Comparison of ENCODE assay signal across 8 cellular contexts in the genomic region with DNA sequence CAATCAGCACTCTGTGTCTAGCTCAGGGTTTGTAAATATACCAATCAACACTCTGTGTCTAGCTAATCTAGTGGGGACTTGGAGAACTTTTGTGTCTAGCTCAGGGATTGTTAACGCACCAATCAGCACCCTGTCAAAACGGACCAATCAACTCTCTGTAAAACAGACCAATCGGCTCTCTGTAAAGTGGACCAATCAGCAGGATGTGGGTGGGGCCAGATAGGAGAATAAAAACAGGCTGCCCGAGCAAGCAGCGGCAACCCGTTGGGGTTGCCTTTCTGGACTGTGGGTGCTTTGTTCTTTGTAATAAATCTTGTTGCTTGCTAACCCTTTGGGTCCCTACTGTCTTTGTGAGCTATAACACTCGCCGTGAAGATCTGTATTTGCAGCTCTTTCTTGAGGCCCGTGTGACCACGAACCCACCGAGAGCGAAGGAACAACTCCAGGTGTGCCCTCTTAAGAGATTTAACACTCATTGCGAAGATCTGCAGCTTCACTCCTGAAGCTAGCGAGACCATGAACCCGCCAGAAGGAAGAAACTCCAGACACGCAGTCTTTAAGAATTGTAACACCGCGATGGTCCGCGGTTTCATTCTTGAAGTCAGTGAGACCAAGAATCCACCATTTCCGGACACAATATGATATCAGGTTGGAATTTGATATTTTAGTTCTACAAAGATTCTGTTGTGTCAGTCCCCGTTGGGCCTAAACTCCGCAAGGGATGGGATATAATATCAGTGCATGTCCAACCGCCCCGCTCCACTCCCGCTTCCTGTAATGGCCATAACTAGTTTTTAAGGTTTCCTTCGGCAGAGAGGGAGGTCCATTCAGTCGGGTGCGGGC. TPM values are rescaled to one million over a fixed set of nuclear protein-coding genes. Genes with fewer than 3 reads are reported as not detected.
DNase-seq lines count a peak whose midpoint lies in the region; ATAC-seq and TF ChIP-seq lines count a peak whose summit lies in the region.

No MANE protein-coding gene starts in this region.

- H3K36me3 ChIP-seq in right lobe of liver (no peaks in the 10 kb centered on the region), suprapubic skin (no peaks in the 10 kb centered on the region)

- intact Hi-C loops in activated CD4-positive, alpha-beta T cell treated with anti-CD3 and anti-CD28 coated beads for 36 hours (cut with DNase I, micrococcal nuclease): loop anchor here (1.0 to 10.0 kb wide), 12 partner anchors 32 to 609 kb away; partner anchors contain the start of genes DCAF10 (in 2 of the 2), POLR1E (in 2 of the 2), SLC25A51 (in 2 of the 2) and TOMM5 (in 2 of the 2)
- intact Hi-C loops in right lobe of liver (cut with DNase I): no loop called here

- H3K4me1 ChIP-seq in right lobe of liver: peaks cover 0 to 6% (median 0%) of the 10 kb centered on the region in 4 donors
- peaks cover 15% of the 10 kb centered on the region for H3K4me1 ChIP-seq in suprapubic skin

- CTCF ChIA-PET in activated CD4-positive, alpha-beta T cell treated with anti-CD3 and anti-CD28 coated beads for 36 hours (lab: Charles Lee): interaction anchor here (0.8 kb wide), 1 partner anchor 44 kb away, joined by 3 read pairs; no protein-coding TSS in a partner anchor

- H3K4me3 ChIP-seq in right lobe of liver (peak overlapping the region; percentile 71 to 91 (median 87)), suprapubic skin (peak overlapping the region; percentile 82)

- 85% methylated on average over 19 of the region's 29 CpGs for WGBS in right lobe of liver (ENCODE audit: insufficient coverage, low coverage, low lambda C conversion rate, missing lambda C conversion rate)
- WGBS in suprapubic skin: 88% methylated on average over 29 of the region's 29 CpGs

- H3K9me3 Mint-ChIP-seq in activated CD4-positive, alpha-beta T cell treated with anti-CD3 and anti-CD28 coated beads for 36 hours (ENCODE audit: low read depth): peaks cover 1% of the 10 kb centered on the region
- peaks cover 7% of the 10 kb centered on the region for H3K9me3 Mint-ChIP-seq in activated naive CD8-positive, alpha-beta T cell treated with anti-CD3 and anti-CD28 coated beads, Interleukin-2, amount 50 U/mL, for 24 hours

- H3K27me3 ChIP-seq in right lobe of liver (no peaks in the 10 kb centered on the region), suprapubic skin (no peaks in the 10 kb centered on the region)

- POLR2A ChIA-PET in activated CD4-positive, alpha-beta T cell treated with anti-CD3 and anti-CD28 coated beads for 36 hours (lab: Charles Lee): interaction anchor here (0.9 kb wide), 1 partner anchor 38 kb away, joined by 3 read pairs; no protein-coding TSS in a partner anchor

- H3K36me3 Mint-ChIP-seq in activated CD4-positive, alpha-beta T cell treated with anti-CD3 and anti-CD28 coated beads for 36 hours (ENCODE audit: low read depth): peaks cover 10% of the 10 kb centered on the region
- H3K36me3 Mint-ChIP-seq in activated naive CD8-positive, alpha-beta T cell treated with anti-CD3 and anti-CD28 coated beads, Interleukin-2, amount 50 U/mL, for 24 hours (ENCODE audit: low read depth): peaks cover 2% of the 10 kb centered on the region

- no peak for ATAC-seq in activated CD4-positive, alpha-beta T cell treated with anti-CD3 and anti-CD28 coated beads for 36 hours
- ATAC-seq in activated naive CD8-positive, alpha-beta T cell treated with anti-CD3 and anti-CD28 coated beads, Interleukin-2, amount 50 U/mL, for 24 hours: no peak
- no peak for ATAC-seq in right lobe of liver
- ATAC-seq in GM18873 (IDR thresholded peaks at IDR 0.05; ENCODE audit: low FRiP score, unreplicated experiment): no peak
- ATAC-seq in GM18861 (IDR thresholded peaks at IDR 0.05; ENCODE audit: unreplicated experiment): no peak

- H3K9me3 ChIP-seq in right lobe of liver (no peaks in the 10 kb centered on the region), suprapubic skin (no peaks in the 10 kb centered on the region)

- peak; percentile 54 for DNase-seq in activated CD4-positive, alpha-beta T cell treated with anti-CD3 and anti-CD28 coated beads for 36 hours
- no peak for DNase-seq in activated CD4-positive, alpha-beta T cell treated with anti-CD3 and anti-CD28 coated beads, Interleukin-2, amount 50 U/mL, for 4 hours
- peak; percentile 15 for DNase-seq in activated naive CD8-positive, alpha-beta T cell treated with anti-CD3 and anti-CD28 coated beads, Interleukin-2, amount 50 U/mL, for 24 hours
- no peak for DNase-seq in right lobe of liver
- no peak for DNase-seq in suprapubic skin (ENCODE audit: low spot score in 2 of 2)
- DNase-seq in NCI-H2171 (lab: John Stamatoyannopoulos, UW): no peak

- no peak for TF ChIP-seq EP300 in suprapubic skin (IDR thresholded peaks at IDR 0.05)

- TF ChIP-seq POLR2A in right lobe of liver (IDR thresholded peaks at IDR 0.05): no peak
- no peak for TF ChIP-seq POLR2A in suprapubic skin (IDR thresholded peaks at IDR 0.05)

- H3K27ac ChIP-seq in right lobe of liver (peak overlapping the region in 2 of 3 donors; percentile 57 to 83), suprapubic skin (no peak overlapping the region)

- TF ChIP-seq CTCF in right lobe of liver (IDR thresholded peaks at IDR 0.05): no peak
- TF ChIP-seq CTCF in suprapubic skin (IDR thresholded peaks at IDR 0.05): no peak

- peaks cover 32% of the 10 kb centered on the region for H3K4me1 Mint-ChIP-seq in activated CD4-positive, alpha-beta T cell treated with anti-CD3 and anti-CD28 coated beads for 36 hours
- peaks cover 23% of the 10 kb centered on the region for H3K4me1 Mint-ChIP-seq in activated naive CD8-positive, alpha-beta T cell treated with anti-CD3 and anti-CD28 coated beads, Interleukin-2, amount 50 U/mL, for 24 hours

- H3K27ac Mint-ChIP-seq in activated CD4-positive, alpha-beta T cell treated with anti-CD3 and anti-CD28 coated beads for 36 hours: peak overlapping the region; percentile 92
- peak overlapping the region; percentile 92 for H3K27ac Mint-ChIP-seq in activated naive CD8-positive, alpha-beta T cell treated with anti-CD3 and anti-CD28 coated beads, Interleukin-2, amount 50 U/mL, for 24 hours

- H3K4me3 Mint-ChIP-seq in activated CD4-positive, alpha-beta T cell treated with anti-CD3 and anti-CD28 coated beads for 36 hours: peak overlapping the region; percentile 91
- peak overlapping the region; percentile 94 for H3K4me3 Mint-ChIP-seq in activated naive CD8-positive, alpha-beta T cell treated with anti-CD3 and anti-CD28 coated beads, Interleukin-2, amount 50 U/mL, for 24 hours

- no peaks in the 10 kb centered on the region for H3K27me3 Mint-ChIP-seq in activated CD4-positive, alpha-beta T cell treated with anti-CD3 and anti-CD28 coated beads for 36 hours
- H3K27me3 Mint-ChIP-seq in activated naive CD8-positive, alpha-beta T cell treated with anti-CD3 and anti-CD28 coated beads, Interleukin-2, amount 50 U/mL, for 24 hours: no peaks in the 10 kb centered on the region

RNA-seq across cellular contexts. Expression of gene TRMT10B, which starts 0.7 kb away (rescaled TPM):
- 10 to 100 TPM; 12.3 to 15.6 TPM for total RNA-seq in activated CD4-positive, alpha-beta T cell treated with anti-CD3 and anti-CD28 coated beads for 36 hours
- total RNA-seq in right lobe of liver (1 to 10 TPM; 2.2 to 4.9 (median 3.3) TPM), suprapubic skin (10 to 100 TPM in 1 of 4 donors, 1 to 10 TPM in 3; 3.8 to 25.3 (median 8.9) TPM)

RNA-seq across cellular contexts. Expression of gene EXOSC3, which starts 32.0 kb away (rescaled TPM):
- 100 to 1,000 TPM in 1 of 2 experiments, 10 to 100 TPM in 1; 86.9 to 117 TPM for total RNA-seq in activated CD4-positive, alpha-beta T cell treated with anti-CD3 and anti-CD28 coated beads for 36 hours
- total RNA-seq in right lobe of liver: 10 to 100 TPM; 13.1 to 17.1 (median 14.7) TPM
- 10 to 100 TPM; 19.7 to 39.7 (median 34.0) TPM for total RNA-seq in suprapubic skin

RNA-seq across cellular contexts. Expression of gene DCAF10, which starts 47.7 kb away (rescaled TPM):
- 10 to 100 TPM; 13.9 to 15.4 TPM for total RNA-seq in activated CD4-positive, alpha-beta T cell treated with anti-CD3 and anti-CD28 coated beads for 36 hours
- total RNA-seq in right lobe of liver (10 to 100 TPM; 20.1 to 28.3 (median 23.1) TPM), suprapubic skin (10 to 100 TPM; 21.7 to 47.6 (median 26.6) TPM)

Comparison
In these comparisons a context has a peak if more than half of its experiments do, and no peak if none do; other contexts are left out.
1. DNase-seq: peak in activated CD4-positive, alpha-beta T cell treated with anti-CD3 and anti-CD28 coated beads for 36 hours (single experiment) and activated naive CD8-positive, alpha-beta T cell treated with anti-CD3 and anti-CD28 coated beads, Interleukin-2, amount 50 U/mL, for 24 hours (single experiment); none in activated CD4-positive, alpha-beta T cell treated with anti-CD3 and anti-CD28 coated beads, Interleukin-2, amount 50 U/mL, for 4 hours (0 of 2), right lobe of liver (0 of 3), suprapubic skin (0 of 2) and NCI-H2171 (single experiment).
2. intact Hi-C loops: an anchor here in activated CD4-positive, alpha-beta T cell treated with anti-CD3 and anti-CD28 coated beads for 36 hours (1.0 to 10.0 kb wide); none called in right lobe of liver.